ENCODE assay signal across 1 cellular context in the genomic region with DNA sequence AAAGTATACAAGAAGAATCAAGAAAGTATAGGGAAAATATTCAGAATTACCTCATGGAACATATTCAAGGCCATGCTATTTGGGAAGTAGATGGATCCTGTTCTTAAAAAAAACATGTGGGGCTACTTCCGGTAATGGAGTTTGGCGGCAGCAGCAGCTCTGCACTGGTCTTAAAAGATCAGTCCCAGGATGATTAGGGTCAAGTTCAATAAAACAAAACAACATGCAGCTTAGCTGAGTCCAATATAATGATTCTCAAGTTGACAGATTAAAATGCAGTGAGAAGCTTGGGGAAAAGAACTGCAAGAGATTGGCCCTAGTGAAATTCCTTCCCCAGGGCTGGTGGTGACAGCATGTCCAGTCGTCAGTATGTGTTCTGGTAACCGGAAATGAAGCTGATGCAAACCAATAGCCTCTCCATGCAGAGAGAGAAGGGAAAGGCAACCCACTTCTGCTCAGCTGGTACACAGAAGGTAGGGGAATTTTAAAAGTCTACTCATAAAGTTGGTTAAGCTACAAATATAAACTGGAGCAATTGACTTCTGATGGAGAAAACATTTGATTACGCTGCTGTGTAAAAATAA.
TF ChIP-seq lines count a peak whose summit lies in the region.

No MANE protein-coding gene starts in this region.

TF ChIP-seq in SK-N-SH, 30 proteins besides CTCF, POLR2A, EP300 and RAD21 (continued from another document):
- TF ChIP-seq, protein P1, sequence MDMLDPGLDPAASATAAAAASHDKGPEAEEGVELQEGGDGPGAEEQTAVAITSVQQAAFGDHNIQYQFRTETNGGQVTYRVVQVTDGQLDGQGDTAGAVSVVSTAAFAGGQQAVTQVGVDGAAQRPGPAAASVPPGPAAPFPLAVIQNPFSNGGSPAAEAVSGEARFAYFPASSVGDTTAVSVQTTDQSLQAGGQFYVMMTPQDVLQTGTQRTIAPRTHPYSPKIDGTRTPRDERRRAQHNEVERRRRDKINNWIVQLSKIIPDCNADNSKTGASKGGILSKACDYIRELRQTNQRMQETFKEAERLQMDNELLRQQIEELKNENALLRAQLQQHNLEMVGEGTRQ (IDR thresholded peaks at IDR 0.05; ENCODE audit: borderline replicate concordance, low read depth, low read length), result no peak
- TF ChIP-seq ZBTB33 (IDR thresholded peaks at IDR 0.05; ENCODE audit: borderline replicate concordance, low read depth), result no peak
- TF ChIP-seq ELF1 (IDR thresholded peaks at IDR 0.05), result no peak
- TF ChIP-seq REST (IDR thresholded peaks at IDR 0.05; ENCODE audit: low read depth, low read length), result no peak
- TF ChIP-seq IRF3 (IDR thresholded peaks at IDR 0.05; ENCODE audit: low read depth, low read length), result no peak
- no peak for TF ChIP-seq TAF1 (IDR thresholded peaks at IDR 0.05; ENCODE audit: borderline replicate concordance, low read depth, low read length)
- TF ChIP-seq MEF2A (IDR thresholded peaks at IDR 0.05; ENCODE audit: borderline replicate concordance, low read depth), result no peak
